18 cellular contexts compared by ENCODE assay signal in the genomic region with DNA sequence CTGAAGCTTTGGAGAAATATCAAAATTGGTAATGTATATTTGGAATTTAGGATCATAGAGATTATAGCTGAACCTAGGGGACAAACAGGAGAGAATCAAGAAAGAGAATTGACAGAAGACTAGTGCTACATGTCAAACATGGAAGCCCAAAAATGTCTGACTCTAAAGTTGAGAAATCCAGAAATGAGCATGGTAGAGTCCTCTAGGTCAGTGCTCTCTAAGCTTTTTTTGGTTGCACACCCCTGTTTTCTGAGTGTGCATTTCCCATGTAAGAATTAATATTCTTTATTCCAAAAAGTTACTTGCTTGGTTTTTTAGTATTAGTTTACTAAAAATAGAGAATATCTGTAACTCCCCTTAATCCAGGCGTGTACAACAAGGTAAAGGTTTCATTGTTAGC.
"Had no signal": no experiment of that assay in that cellular context is flagged by ENCODE, and none has a peak within 500 bp of the region (broad histone marks: within the 10 kb centered on the region; RNA-seq: fewer than 3 reads in every experiment).

No MANE protein-coding gene starts in this region.

- H3K27ac Mint-ChIP-seq: nephron progenitor cell had no signal

- ATAC-seq: foreskin keratinocyte, left colon, psoas muscle had no signal

- H3K9me3 ChIP-seq: psoas muscle, sigmoid colon, upper lobe of left lung, vagina had no signal

- H3K4me3 Mint-ChIP-seq: mesothelial cell of epicardium, nephron progenitor cell had no signal

- H3K4me3 ChIP-seq: psoas muscle, sigmoid colon, skin epidermis, upper lobe of left lung, vagina had no signal

- H3K27ac ChIP-seq: foreskin keratinocyte, skin epidermis, vagina had no signal

- H3K36me3 ChIP-seq: sigmoid colon, upper lobe of left lung, vagina had no signal

- DNase-seq: cerebellar nuclear complex; dermis blood vessel endothelial cell; foreskin keratinocyte; head of caudate nucleus; hippocampal formation; left colon; mammary epithelial cell; nephron progenitor cell; psoas muscle; retina; sigmoid colon; stimulated activated CD4-positive, alpha-beta T cell treated with anti-CD3 and anti-CD28 coated beads, Interleukin-2, amount 100 ng/mL, for 24 hours; stimulated activated CD4-positive, alpha-beta T cell treated with anti-CD3 and anti-CD28 coated beads, Interleukin-4, amount 100 ng/mL, for 4 hours; stimulated activated naive CD4-positive, alpha-beta T cell; upper lobe of left lung had no signal

- H3K9me3 Mint-ChIP-seq: mesothelial cell of epicardium, nephron progenitor cell had no signal

- H3K27me3 ChIP-seq: foreskin keratinocyte, sigmoid colon, upper lobe of left lung, vagina had no signal
